ENCODE assay signal across 1 cellular context in the genomic region with DNA sequence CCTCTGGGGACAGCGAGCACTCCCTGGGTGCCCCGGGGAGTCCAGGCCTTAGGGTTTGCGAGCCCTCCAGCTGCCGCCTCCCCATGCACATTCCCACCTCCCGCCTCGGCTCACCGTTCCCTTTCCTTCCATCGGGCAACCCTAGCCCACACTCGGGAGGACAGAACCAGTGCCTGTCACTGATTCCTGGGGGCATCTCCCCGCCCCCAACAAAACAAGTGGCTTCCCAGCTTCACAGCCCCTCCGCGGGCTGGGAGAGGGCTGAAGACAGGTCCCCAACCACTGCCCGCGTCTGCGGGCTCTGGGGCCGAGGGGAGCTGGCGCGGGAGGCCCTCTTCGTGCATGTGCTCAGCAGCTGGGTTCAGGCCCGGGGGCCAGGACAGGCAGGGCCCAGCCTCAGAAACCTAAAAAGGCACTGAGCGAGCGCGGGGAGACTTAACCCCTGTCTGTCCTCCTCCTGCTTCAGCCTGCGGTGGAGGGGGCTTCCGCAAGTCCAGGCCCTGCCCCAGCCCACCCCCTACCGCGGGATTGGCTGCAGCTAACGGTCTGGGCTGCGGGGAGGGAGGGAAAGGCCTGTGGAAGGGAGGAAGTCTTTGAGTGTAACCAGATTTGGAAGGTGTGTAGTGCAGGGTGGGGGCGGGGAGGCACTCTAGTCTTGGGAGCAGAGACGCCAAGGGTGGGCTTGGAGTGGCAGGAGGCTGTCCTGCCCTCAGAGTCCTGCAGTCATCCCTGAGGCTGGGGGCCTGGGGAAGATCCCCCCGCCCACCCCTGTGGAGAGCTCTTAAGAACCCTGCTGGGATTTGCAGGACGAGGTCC.
TF ChIP-seq lines count a peak whose summit lies in the region.

No MANE protein-coding gene starts in this region.

TF ChIP-seq in A549, 52 proteins besides CTCF, POLR2A, EP300 and RAD21 (continued from another document):
- TF ChIP-seq, protein P1, sequence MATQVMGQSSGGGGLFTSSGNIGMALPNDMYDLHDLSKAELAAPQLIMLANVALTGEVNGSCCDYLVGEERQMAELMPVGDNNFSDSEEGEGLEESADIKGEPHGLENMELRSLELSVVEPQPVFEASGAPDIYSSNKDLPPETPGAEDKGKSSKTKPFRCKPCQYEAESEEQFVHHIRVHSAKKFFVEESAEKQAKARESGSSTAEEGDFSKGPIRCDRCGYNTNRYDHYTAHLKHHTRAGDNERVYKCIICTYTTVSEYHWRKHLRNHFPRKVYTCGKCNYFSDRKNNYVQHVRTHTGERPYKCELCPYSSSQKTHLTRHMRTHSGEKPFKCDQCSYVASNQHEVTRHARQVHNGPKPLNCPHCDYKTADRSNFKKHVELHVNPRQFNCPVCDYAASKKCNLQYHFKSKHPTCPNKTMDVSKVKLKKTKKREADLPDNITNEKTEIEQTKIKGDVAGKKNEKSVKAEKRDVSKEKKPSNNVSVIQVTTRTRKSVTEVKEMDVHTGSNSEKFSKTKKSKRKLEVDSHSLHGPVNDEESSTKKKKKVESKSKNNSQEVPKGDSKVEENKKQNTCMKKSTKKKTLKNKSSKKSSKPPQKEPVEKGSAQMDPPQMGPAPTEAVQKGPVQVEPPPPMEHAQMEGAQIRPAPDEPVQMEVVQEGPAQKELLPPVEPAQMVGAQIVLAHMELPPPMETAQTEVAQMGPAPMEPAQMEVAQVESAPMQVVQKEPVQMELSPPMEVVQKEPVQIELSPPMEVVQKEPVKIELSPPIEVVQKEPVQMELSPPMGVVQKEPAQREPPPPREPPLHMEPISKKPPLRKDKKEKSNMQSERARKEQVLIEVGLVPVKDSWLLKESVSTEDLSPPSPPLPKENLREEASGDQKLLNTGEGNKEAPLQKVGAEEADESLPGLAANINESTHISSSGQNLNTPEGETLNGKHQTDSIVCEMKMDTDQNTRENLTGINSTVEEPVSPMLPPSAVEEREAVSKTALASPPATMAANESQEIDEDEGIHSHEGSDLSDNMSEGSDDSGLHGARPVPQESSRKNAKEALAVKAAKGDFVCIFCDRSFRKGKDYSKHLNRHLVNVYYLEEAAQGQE (IDR thresholded peaks at IDR 0.05) = no peak
- TF ChIP-seq JUN (IDR thresholded peaks at IDR 0.05) = no peak
- no peak for TF ChIP-seq MAX (IDR thresholded peaks at IDR 0.05)
- no peak for TF ChIP-seq SMC3 (IDR thresholded peaks at IDR 0.05)
